In genomic region chr3:184186184-184186901, GRCh38 we compare ENCODE assay signal across 8 cellular contexts. TPM values are rescaled to one million over a fixed set of nuclear protein-coding genes. Genes with fewer than 3 reads are reported as not detected.
A peak's percentile ranks its signal among the peaks of the same experiment; 100 is the strongest.
DNase-seq lines count a peak whose midpoint lies in the region; ATAC-seq and TF ChIP-seq lines count a peak whose summit lies in the region.

Gene ABCF3, plus strand, starts transcription at chr3:184186199. Its CDS starts 9 bp downstream, at chr3:184186208.

- peaks cover 37 to 83% of the 10 kb centered on the region in 2 donors for H3K36me3 Mint-ChIP-seq in CD4-positive, alpha-beta memory T cell
- peaks cover 23% of the 10 kb centered on the region for H3K36me3 Mint-ChIP-seq in activated naive CD8-positive, alpha-beta T cell treated with anti-CD3 and anti-CD28 coated beads, Interleukin-2, amount 10 ng/mL, durations not matched to agents 7 days and 5 days

- CTCF ChIA-PET in CD4-positive, alpha-beta memory T cell (lab: Charles Lee; ENCODE audit: partially characterized antibody) = interaction anchor here (0.9 to 1.0 kb wide), 2 partner anchors 11 to 16 kb away, joined by 3 read pairs; partner anchors contain the start of gene AP2M1

- H3K36me3 ChIP-seq in CD4-positive, alpha-beta memory T cell (ENCODE audit: insufficient read depth, low read length) = peaks cover 60% of the 10 kb centered on the region

- no peaks in the 10 kb centered on the region for H3K27me3 Mint-ChIP-seq in CD4-positive, alpha-beta memory T cell
- H3K27me3 Mint-ChIP-seq in activated naive CD8-positive, alpha-beta T cell treated with anti-CD3 and anti-CD28 coated beads, Interleukin-2, amount 10 ng/mL, durations not matched to agents 7 days and 5 days = no peaks in the 10 kb centered on the region

- intact Hi-C loops in CD4-positive, alpha-beta memory T cell (cut with micrococcal nuclease) = loop anchor here (1.0 to 5.0 kb wide), 7 partner anchors 41 to 549 kb away; partner anchors contain the start of genes ABCC5, CLCN2, EEF1AKMT4 and EIF4G1
- intact Hi-C loops in left ventricle myocardium superior (cut with micrococcal nuclease) = no loop called here
- intact Hi-C loops in sciatic nerve (cut with DNase I) = no loop called here

- H3K4me3 ChIP-seq in CD4-positive, alpha-beta memory T cell (ENCODE audit: low read length in 2 of 2) = peak within 1 kb of the TSS; percentile 87 to 98
- peak within 1 kb of the TSS; percentile 87 for H3K4me3 ChIP-seq in HL-60 (replicated peaks; ENCODE audit: insufficient read depth, low read length)

- peak within 1 kb of the TSS; percentile 92 to 99 (median 97) for H3K27ac Mint-ChIP-seq in CD4-positive, alpha-beta memory T cell
- H3K27ac Mint-ChIP-seq in activated naive CD8-positive, alpha-beta T cell treated with anti-CD3 and anti-CD28 coated beads, Interleukin-2, amount 10 ng/mL, durations not matched to agents 7 days and 5 days = peak within 1 kb of the TSS; percentile 94

- POLR2A ChIA-PET in CD4-positive, alpha-beta memory T cell (lab: Charles Lee; ENCODE audit: partially characterized antibody) = interaction anchor here (0.9 to 2.4 kb wide), 7 partner anchors 9 to 176 kb away, joined by 3 to 26 read pairs (median 7); partner anchors contain the start of genes AP2M1, DVL3 and EIF2B5
- POLR2A ChIA-PET in activated naive CD8-positive, alpha-beta T cell treated with anti-CD3 and anti-CD28 coated beads, Interleukin-2, amount 10 ng/mL, durations not matched to agents 7 days and 5 days (lab: Charles Lee) = interaction anchor here (0.6 to 2.2 kb wide), 7 partner anchors 11 to 473 kb away, joined by 3 to 8 read pairs (median 4); partner anchors contain the start of gene EIF2B5

- ATAC-seq in GM19438 (IDR thresholded peaks at IDR 0.05; ENCODE audit: low read depth, unreplicated experiment) (peak; percentile 23), left ventricle myocardium superior (peak; percentile 34), sciatic nerve (peak; percentile 37)
- peak; percentile 33 for ATAC-seq in activated naive CD8-positive, alpha-beta T cell treated with anti-CD3 and anti-CD28 coated beads, Interleukin-2, amount 10 ng/mL, durations not matched to agents 7 days and 5 days (ENCODE audit: low read depth)

- H3K27me3 ChIP-seq in CD4-positive, alpha-beta memory T cell (ENCODE audit: insufficient read depth, low read length) = no peaks in the 10 kb centered on the region
- H3K27me3 ChIP-seq in HL-60 (ENCODE audit: insufficient read depth, poor library complexity, severe bottlenecking) = no peaks in the 10 kb centered on the region

- no peaks in the 10 kb centered on the region for H3K9me3 ChIP-seq in CD4-positive, alpha-beta memory T cell (ENCODE audit: control insufficient read depth in 1 of 2, low read length in 2 of 2)

- H3K4me1 ChIP-seq in CD4-positive, alpha-beta memory T cell (ENCODE audit: insufficient read depth, low read length) = peaks cover 30% of the 10 kb centered on the region

- no peak for TF ChIP-seq CTCF in HL-60 (IDR thresholded peaks at IDR 0.05; ENCODE audit: insufficient read depth, low read length)
- no peak for TF ChIP-seq CTCF in GM20000 (IDR thresholded peaks at IDR 0.05; ENCODE audit: extremely low read depth, missing control alignments)

- peaks cover 26 to 47% (median 36%) of the 10 kb centered on the region in 4 donors for H3K4me1 Mint-ChIP-seq in CD4-positive, alpha-beta memory T cell
- peaks cover 18% of the 10 kb centered on the region for H3K4me1 Mint-ChIP-seq in activated naive CD8-positive, alpha-beta T cell treated with anti-CD3 and anti-CD28 coated beads, Interleukin-2, amount 10 ng/mL, durations not matched to agents 7 days and 5 days

- H3K27ac ChIP-seq in CD4-positive, alpha-beta memory T cell (ENCODE audit: low read depth, low read length) = peak within 1 kb of the TSS; percentile 80
- H3K27ac ChIP-seq in HL-60 (replicated peaks) = peak within 1 kb of the TSS; percentile 73

- no peak for DNase-seq in CD4-positive, alpha-beta memory T cell
- no peak for DNase-seq in HL-60 (ENCODE audit: low read depth in 1 of 2, low spot score in 1 of 2)
- DNase-seq in activated naive CD8-positive, alpha-beta T cell treated with anti-CD3 and anti-CD28 coated beads, Interleukin-2, amount 10 ng/mL, durations not matched to agents 7 days and 5 days = no peak
- peak; percentile 73 for DNase-seq in left ventricle myocardium superior
- no peak for DNase-seq in sciatic nerve (ENCODE audit: low spot score)
- no peak for DNase-seq in GM20000 (ENCODE audit: low spot score)
- DNase-seq in D341Med (ENCODE audit: low spot score) = no peak

- peak within 1 kb of the TSS; percentile 98 to 99 (median 98) for H3K4me3 Mint-ChIP-seq in CD4-positive, alpha-beta memory T cell
- H3K4me3 Mint-ChIP-seq in activated naive CD8-positive, alpha-beta T cell treated with anti-CD3 and anti-CD28 coated beads, Interleukin-2, amount 10 ng/mL, durations not matched to agents 7 days and 5 days = peak within 1 kb of the TSS; percentile 98

- no peaks in the 10 kb centered on the region for H3K9me3 Mint-ChIP-seq in CD4-positive, alpha-beta memory T cell
- H3K9me3 Mint-ChIP-seq in activated naive CD8-positive, alpha-beta T cell treated with anti-CD3 and anti-CD28 coated beads, Interleukin-2, amount 10 ng/mL, durations not matched to agents 7 days and 5 days = no peaks in the 10 kb centered on the region

RNA-seq across cellular contexts. Expression of gene ABCF3, which starts in this region (rescaled TPM):
- total RNA-seq in CD4-positive, alpha-beta memory T cell = 100 to 1,000 TPM; 122 to 124 TPM
- polyA plus RNA-seq in CD4-positive, alpha-beta memory T cell = 10 to 100 TPM; 32.0 to 55.1 TPM
- 10 to 100 TPM; 68.6 to 76.3 TPM for total RNA-seq in activated naive CD8-positive, alpha-beta T cell treated with anti-CD3 and anti-CD28 coated beads, Interleukin-2, amount 10 ng/mL, durations not matched to agents 7 days and 5 days
- total RNA-seq in left ventricle myocardium superior (75.6 TPM), sciatic nerve (67.4 TPM)
